In the genomic region with DNA sequence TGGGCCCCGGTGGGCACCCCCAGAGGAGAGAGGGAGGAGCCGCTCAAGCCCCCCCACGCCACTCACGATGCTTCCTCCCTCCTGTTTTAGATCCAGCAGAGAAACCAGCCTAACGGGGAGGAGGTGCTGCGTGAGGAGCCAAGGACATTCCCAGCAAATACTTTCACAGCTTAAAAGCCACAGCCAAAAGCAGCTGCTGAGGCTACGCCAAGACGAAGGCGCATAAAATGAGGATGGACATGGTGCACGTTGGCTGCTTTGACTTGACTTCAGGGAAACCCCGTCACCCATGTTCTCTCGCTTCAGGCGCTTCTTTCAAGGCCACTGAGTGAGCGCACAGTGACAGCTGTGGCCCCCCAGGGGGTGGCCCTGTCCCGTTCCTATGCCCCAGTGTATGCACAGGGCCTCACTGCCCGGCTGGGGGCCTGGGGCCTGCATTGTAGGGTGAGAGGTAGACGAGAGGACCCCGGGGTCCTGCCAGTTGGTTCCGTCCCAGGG, we compare ENCODE assay signal across 12 cellular contexts.
DNase-seq lines count a peak whose midpoint lies in the region; ATAC-seq and TF ChIP-seq lines count a peak whose summit lies in the region.
"Had no signal": no experiment of that assay in that cellular context is flagged by ENCODE, and none has a peak within 500 bp of the region (broad histone marks: within the 10 kb centered on the region; RNA-seq: fewer than 3 reads in every experiment).

No MANE protein-coding gene starts in this region.

- peak overlapping the region; percentile 74 for H3K27ac ChIP-seq in PC-3 (ENCODE audit: low read length)
- peak overlapping the region; percentile 40 for H3K27ac ChIP-seq in muscle layer of duodenum (ENCODE audit: low read length)
- peak overlapping the region; percentile 19 to 84 (median 77) for H3K27ac ChIP-seq in tibial nerve

- H2AFZ ChIP-seq in PC-3 (ENCODE audit: low read length), result no peak overlapping the region

- no peaks in the 10 kb centered on the region for H3K9me3 ChIP-seq in PC-3 (ENCODE audit: low read length)
- H3K9me3 ChIP-seq in muscle layer of duodenum (ENCODE audit: control insufficient read depth in 1 of 2, low read length in 2 of 2), result no peaks in the 10 kb centered on the region
- H3K9me3 ChIP-seq in tibial nerve, result no peaks in the 10 kb centered on the region

- no peak for TF ChIP-seq CTCF in PC-3 (conservative IDR thresholded peaks at IDR 0.05; ENCODE audit: low read depth, low read length)
- no peak for TF ChIP-seq CTCF in fibroblast of pulmonary artery (IDR thresholded peaks at IDR 0.05; ENCODE audit: low read length, missing control alignments)
- no peak for TF ChIP-seq CTCF in tibial nerve (IDR thresholded peaks at IDR 0.05)

- H3K4me1 ChIP-seq in PC-3 (ENCODE audit: insufficient read depth, low read length), result peaks cover 23% of the 10 kb centered on the region
- peaks cover 3 to 18% of the 10 kb centered on the region in 2 donors for H3K4me1 ChIP-seq in muscle layer of duodenum (ENCODE audit: control insufficient read depth in 1 of 2, insufficient read depth in 2 of 2, low read length in 2 of 2)
- peaks cover 0 to 19% (median 8%) of the 10 kb centered on the region in 4 donors for H3K4me1 ChIP-seq in tibial nerve

- no peaks in the 10 kb centered on the region for H4K20me1 ChIP-seq in PC-3 (ENCODE audit: low read length)

- DNase-seq in PC-3 (no peak), fibroblast of pulmonary artery (ENCODE audit: low read depth) (peak; percentile 21), tibial nerve (ENCODE audit: low spot score in 2 of 2) (peak in 1 of 2 donors; percentile 34), T-helper 9 cell (no peak), NCI-H1694 (lab: John Stamatoyannopoulos, UW) (no peak), T1000 (lab: John Stamatoyannopoulos, UW) (no peak)
- DNase-seq: amniotic stem cell, DND-41, NCI-H526, SW 1271 had no signal

- H3K9me2 ChIP-seq in PC-3 (replicated peaks; ENCODE audit: low read length), result no peaks in the 10 kb centered on the region

- H3K27me3 ChIP-seq in PC-3 (ENCODE audit: low read length), result no peaks in the 10 kb centered on the region
- no peaks in the 10 kb centered on the region for H3K27me3 ChIP-seq in muscle layer of duodenum (ENCODE audit: low read depth, low read length)
- H3K27me3 ChIP-seq in tibial nerve, result no peaks in the 10 kb centered on the region

- H3K9ac ChIP-seq in PC-3 (ENCODE audit: low read length), result peak overlapping the region; percentile 47

- ATAC-seq in PC-3 (no peak), GM18873 (IDR thresholded peaks at IDR 0.05; ENCODE audit: low FRiP score, unreplicated experiment) (no peak)

- TF ChIP-seq EP300 in tibial nerve (IDR thresholded peaks at IDR 0.05), result peak in 1 of 2 donors; percentile 18

- H3K79me2 ChIP-seq in PC-3 (ENCODE audit: low read length), result no peaks in the 10 kb centered on the region

- H3K4me3 ChIP-seq in PC-3 (ENCODE audit: low read length), result no peak overlapping the region
- no peak overlapping the region for H3K4me3 ChIP-seq in fibroblast of pulmonary artery (replicated peaks; ENCODE audit: low read depth, low read length)
- H3K4me3 ChIP-seq in muscle layer of duodenum (ENCODE audit: low read depth in 1 of 2, low read length in 2 of 2), result peak overlapping the region in 1 of 2 donors; percentile 45
- H3K4me3 ChIP-seq in tibial nerve, result no peak overlapping the region

- intact Hi-C loops in PC-3 (cut with micrococcal nuclease), result loop anchor here (2.0 kb wide), 1 partner anchor 66 kb away; no protein-coding TSS in a partner anchor

- CTCF ChIA-PET in PC-3 (lab: Charles Lee), result no interaction called here

- POLR2A ChIA-PET in PC-3 (lab: Charles Lee; ENCODE audit: unreplicated experiment), result no interaction called here

- no TSS peak for BruUV-seq in PC-3 (replicated peaks; lab: Mats Ljungman, UMichigan)

- peak overlapping the region; percentile 70; the same call in 1 of the 2 replicates for H3K4me2 ChIP-seq in PC-3 (ENCODE audit: low read length)

- H3K36me3 ChIP-seq in PC-3 (ENCODE audit: low read depth, low read length) (no peaks in the 10 kb centered on the region), muscle layer of duodenum (ENCODE audit: control insufficient read depth in 1 of 2, insufficient read depth in 2 of 2, low read length in 2 of 2) (peaks cover 0 to 3% of the 10 kb centered on the region in 2 donors), tibial nerve (no peaks in the 10 kb centered on the region)

- no peaks in the 10 kb centered on the region for H3F3A ChIP-seq in PC-3 (ENCODE audit: low read length, unreplicated experiment)

- TF ChIP-seq POLR2A in tibial nerve (IDR thresholded peaks at IDR 0.05), result no peak

- WGBS in tibial nerve, 2 donors, result 77 to 79% methylated on average over 17 to 19 of the region's 19 CpGs
